9 cellular contexts compared by ENCODE assay signal in the genomic region with DNA sequence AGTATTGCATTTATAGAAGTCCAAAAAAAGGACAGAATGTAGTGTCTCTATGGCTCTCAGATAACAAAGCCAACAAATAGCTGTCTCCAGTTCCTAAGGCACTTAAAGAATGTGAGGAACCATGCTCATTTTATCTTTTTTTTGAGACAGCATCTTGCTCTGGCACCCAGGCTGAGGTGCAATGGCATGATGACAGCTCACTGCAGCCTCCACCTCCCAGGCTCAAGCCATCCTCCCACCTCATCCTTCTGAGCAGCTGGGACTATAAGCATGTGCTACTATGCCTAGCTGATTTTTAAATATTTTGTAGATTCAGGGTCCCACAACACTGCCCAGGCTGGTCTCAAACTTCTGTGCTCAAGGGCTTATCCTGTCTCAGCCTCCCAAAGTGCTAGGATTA.
"Had no signal": no experiment of that assay in that cellular context is flagged by ENCODE, and none has a peak within 500 bp of the region (broad histone marks: within the 10 kb centered on the region; RNA-seq: fewer than 3 reads in every experiment).

No MANE protein-coding gene starts in this region.

- H3K27ac ChIP-seq: GM23248 had no signal

- DNase-seq: GM23248, GOT3, H7, HFFc6, IMR-90, KG1 had no signal

- H3K9me3 ChIP-seq: HAP-1 had no signal

- H3K9me3 Mint-ChIP-seq: HFFc6 had no signal

- H3K4me3 Mint-ChIP-seq: HFFc6 had no signal

- H3K9ac ChIP-seq: GM23248 had no signal

- ATAC-seq: HCT116, K562 had no signal

- H3K4me3 ChIP-seq: GM23248, HAP-1, K562 had no signal

- H3K27ac Mint-ChIP-seq: HFFc6 had no signal

- H3K4me1 ChIP-seq: HAP-1 had no signal

- H2AFZ ChIP-seq: GM23248 had no signal
